ENCODE assay signal across 8 cellular contexts in the genomic region with DNA sequence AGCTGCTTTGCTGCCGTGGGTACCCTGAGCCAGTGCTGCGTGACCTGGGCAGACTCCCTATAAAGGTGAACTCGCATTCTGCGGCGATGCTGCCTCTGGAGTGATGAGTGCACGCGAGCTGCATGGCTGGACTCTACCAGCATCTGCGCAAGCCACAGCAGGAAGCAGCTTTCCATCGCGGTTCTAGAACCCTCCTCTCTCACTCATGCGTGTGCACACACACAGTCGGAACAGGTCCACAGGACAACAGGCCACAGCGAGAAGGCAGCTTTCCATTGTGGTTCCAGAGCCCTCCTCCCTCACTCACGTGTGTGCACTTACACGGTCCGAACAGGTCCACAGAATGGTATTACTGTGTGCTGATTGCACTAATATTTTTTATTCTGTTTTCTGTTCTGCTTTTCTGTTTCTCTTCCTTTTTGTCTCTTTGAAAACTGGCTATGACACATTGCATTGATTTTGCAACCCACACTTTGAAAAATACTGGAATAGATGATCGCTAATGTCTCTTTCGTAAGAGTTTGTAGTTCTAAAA.
A peak's percentile ranks its signal among the peaks of the same experiment; 100 is the strongest.
DNase-seq lines count a peak whose midpoint lies in the region; ATAC-seq and TF ChIP-seq lines count a peak whose summit lies in the region.
"Not testable (repeated sequence)": the region's sequence is repeated elsewhere in the genome, so short reads cannot be mapped to it uniquely, and the experiment has no call there.

No MANE protein-coding gene starts in this region.

- not testable (repeated sequence) for H3K36me3 ChIP-seq in Peyer's patch, left lung

- not testable (repeated sequence) for TF ChIP-seq POLR2A in Peyer's patch (IDR thresholded peaks at IDR 0.05)

- H3K4me3 ChIP-seq in Peyer's patch, left lung: not testable (repeated sequence)

- ATAC-seq in GM18519 (IDR thresholded peaks at IDR 0.05; ENCODE audit: low FRiP score, unreplicated experiment) (peak; percentile 57), GM19397 (IDR thresholded peaks at IDR 0.05; ENCODE audit: unreplicated experiment) (peak; percentile 40), GM21786 (IDR thresholded peaks at IDR 0.05; ENCODE audit: unreplicated experiment) (peak; percentile 47), HG03060 (IDR thresholded peaks at IDR 0.05; ENCODE audit: low read depth, unreplicated experiment) (peak; percentile 40), HG03521 (IDR thresholded peaks at IDR 0.05; ENCODE audit: unreplicated experiment) (peak; percentile 49), left lung (peak; percentile 44)

- H3K4me1 ChIP-seq in Peyer's patch, left lung: not testable (repeated sequence)

- not testable (repeated sequence) for H3K27me3 ChIP-seq in Peyer's patch, left lung

- TF ChIP-seq CTCF in Peyer's patch (IDR thresholded peaks at IDR 0.05); left lung (IDR thresholded peaks at IDR 0.05): not testable (repeated sequence)

- DNase-seq in Ammon's horn (ENCODE audit: low spot score) (peak; percentile 3), Peyer's patch (peak in 2 of 3 donors; percentile 83 to 86), left lung (peak; percentile 40 to 63)

- not testable (repeated sequence) for H3K9me3 ChIP-seq in Peyer's patch, left lung

- H3K27ac ChIP-seq in Peyer's patch: peak overlapping the region in 1 of 4 donors; percentile 65
- not testable (repeated sequence) for H3K27ac ChIP-seq in left lung

- intact Hi-C loops in left lung (cut with DNase I): not testable (repeated sequence)

Comparison
In these comparisons a context has a peak if more than half of its experiments do, and no peak if none do; other contexts are left out.
1. DNase-seq: peak in every context shown above with its lines; median percentile 84 in Peyer's patch; 52 in left lung; 3 in Ammon's horn.